Comparison of ENCODE assay signal across 9 cellular contexts in the genomic region with DNA sequence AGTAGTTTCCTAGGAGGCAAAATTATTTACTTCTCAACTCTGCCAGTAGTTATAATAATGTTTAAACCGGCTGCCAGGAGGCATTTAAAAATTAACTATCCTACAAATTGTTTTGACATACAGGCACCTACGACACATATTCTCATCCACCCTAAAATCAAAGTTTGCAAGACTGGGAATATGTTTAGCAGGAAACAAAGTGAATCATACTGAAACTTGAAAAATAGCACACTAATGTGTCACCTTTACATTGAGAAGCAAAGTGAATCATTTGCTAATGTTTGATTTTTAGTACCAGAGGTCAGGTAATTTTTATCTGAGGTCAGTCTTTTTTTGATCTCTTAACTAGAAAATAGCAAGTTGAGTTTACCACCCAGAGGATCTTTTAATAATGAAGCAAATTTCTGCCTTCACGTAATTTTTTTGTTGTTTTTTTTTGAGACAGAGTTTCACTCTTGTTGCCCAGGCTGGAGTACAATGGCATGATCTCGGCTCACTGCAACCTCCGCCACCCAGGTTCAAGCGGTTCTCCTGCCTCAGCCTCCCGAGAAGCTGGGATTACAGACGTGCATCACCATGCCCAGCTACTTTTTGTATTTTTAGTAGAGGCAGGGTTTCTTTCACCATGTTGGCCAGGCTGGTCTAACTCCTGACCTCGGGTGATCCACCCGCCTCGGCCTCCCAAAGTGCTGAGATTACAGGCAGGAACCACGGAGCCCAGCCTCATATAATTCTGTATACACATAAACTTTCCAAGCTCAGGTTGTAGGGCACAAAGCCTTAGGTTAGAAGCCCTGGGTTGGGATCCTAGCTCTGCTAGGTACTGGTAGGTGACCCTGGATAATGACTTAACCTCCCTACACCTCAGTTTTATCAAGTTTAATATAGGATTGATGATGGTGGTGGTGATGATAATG.
DNase-seq lines count a peak whose midpoint lies in the region; ATAC-seq, FAIRE-seq and TF ChIP-seq lines count a peak whose summit lies in the region.
"Had no signal": no experiment of that assay in that cellular context is flagged by ENCODE, and none has a peak within 500 bp of the region (broad histone marks: within the 10 kb centered on the region; RNA-seq: fewer than 3 reads in every experiment).

No MANE protein-coding gene starts in this region.

- H3K9me2 ChIP-seq in GM23248 (ENCODE audit: insufficient read depth), result no peaks in the 10 kb centered on the region

- peak overlapping the region; percentile 68 for H3K9ac ChIP-seq in GM23248

- H3K4me3 ChIP-seq in GM08714 (ENCODE audit: low read length) (peak overlapping the region; percentile 1; the same call in 1 of the 2 replicates), GM23248 (no peak overlapping the region), kidney epithelial cell (ENCODE audit: low read depth, low read length) (no peak overlapping the region)

- ATAC-seq in HG03280 (IDR thresholded peaks at IDR 0.05; ENCODE audit: unreplicated experiment), result no peak

- H2AFZ ChIP-seq in GM23248, result no peak overlapping the region

- H3K36me3 ChIP-seq in GM23248 (ENCODE audit: low read depth) (no peaks in the 10 kb centered on the region), kidney epithelial cell (ENCODE audit: control insufficient read depth, insufficient read depth, low read length) (no peaks in the 10 kb centered on the region)

- no peak for TF ChIP-seq CTCF in kidney epithelial cell (IDR thresholded peaks at IDR 0.05; ENCODE audit: insufficient read depth, low read length, poor library complexity, severe bottlenecking)

- DNase-seq in GM23248 (peak; percentile 89), RCC 7860 (ENCODE audit: low spot score) (peak; percentile 100), kidney epithelial cell (ENCODE audit: low read depth) (peak; percentile 96), NCI-H187 (lab: John Stamatoyannopoulos, UW) (no peak), Ammon's horn (ENCODE audit: low spot score) (no peak)
- no peak for DNase-seq in activated naive CD4-positive, alpha-beta T cell treated with anti-CD3 and anti-CD28 coated beads, Interleukin-2, amount 50 U/mL, for 16 hours
- DNase-seq: NCI-H1092 treated with DMSO at 0.1 percent for 48 hours had no signal

- H3K27me3 ChIP-seq in GM23248 (replicated peaks; ENCODE audit: insufficient read depth) (no peaks in the 10 kb centered on the region), kidney epithelial cell (ENCODE audit: control insufficient read depth, insufficient read depth, low read length) (no peaks in the 10 kb centered on the region)

- H3F3A ChIP-seq in GM23248 (ENCODE audit: insufficient read depth), result peaks cover 19% of the 10 kb centered on the region

- 70% methylated on average over 12 of the region's 12 CpGs for WGBS in GM23248 (ENCODE audit: low coverage in 1 of 2, low lambda C conversion rate in 2 of 2, missing lambda C conversion rate in 2 of 2), 2 experiments

- H3K9me3 ChIP-seq in GM23248 (ENCODE audit: low read depth), result no peaks in the 10 kb centered on the region

- no peaks in the 10 kb centered on the region for H4K20me1 ChIP-seq in GM23248 (ENCODE audit: insufficient read depth)

- FAIRE-seq in RCC 7860 (lab: Jason Lieb, UNC), result peak; percentile 100

- in situ Hi-C loops in GM23248 (cut with MboI), result no loop called here

- peaks cover 34% of the 10 kb centered on the region for H3K4me1 ChIP-seq in GM23248 (ENCODE audit: insufficient read depth)

- peak overlapping the region; percentile 45 for H3K4me2 ChIP-seq in GM23248 (ENCODE audit: unreplicated experiment)

- H3K27ac ChIP-seq in GM23248, result peak overlapping the region; percentile 86

- H3K79me2 ChIP-seq in GM23248 (ENCODE audit: insufficient read depth), result 0 out of 2 replicates have a peak, but pooled peaks cover 5% of the 10 kb centered on the region

Comparison
In these comparisons a context has a peak if more than half of its experiments do, and no peak if none do; other contexts are left out.
1. DNase-seq: peak in GM23248 (single experiment), RCC 7860 (single experiment) and kidney epithelial cell (single experiment); none in NCI-H187 (0 of 2), Ammon's horn (single experiment) and activated naive CD4-positive, alpha-beta T cell treated with anti-CD3 and anti-CD28 coated beads, Interleukin-2, amount 50 U/mL, for 16 hours (single experiment).